8 cellular contexts compared by ENCODE assay signal in the genomic region with DNA sequence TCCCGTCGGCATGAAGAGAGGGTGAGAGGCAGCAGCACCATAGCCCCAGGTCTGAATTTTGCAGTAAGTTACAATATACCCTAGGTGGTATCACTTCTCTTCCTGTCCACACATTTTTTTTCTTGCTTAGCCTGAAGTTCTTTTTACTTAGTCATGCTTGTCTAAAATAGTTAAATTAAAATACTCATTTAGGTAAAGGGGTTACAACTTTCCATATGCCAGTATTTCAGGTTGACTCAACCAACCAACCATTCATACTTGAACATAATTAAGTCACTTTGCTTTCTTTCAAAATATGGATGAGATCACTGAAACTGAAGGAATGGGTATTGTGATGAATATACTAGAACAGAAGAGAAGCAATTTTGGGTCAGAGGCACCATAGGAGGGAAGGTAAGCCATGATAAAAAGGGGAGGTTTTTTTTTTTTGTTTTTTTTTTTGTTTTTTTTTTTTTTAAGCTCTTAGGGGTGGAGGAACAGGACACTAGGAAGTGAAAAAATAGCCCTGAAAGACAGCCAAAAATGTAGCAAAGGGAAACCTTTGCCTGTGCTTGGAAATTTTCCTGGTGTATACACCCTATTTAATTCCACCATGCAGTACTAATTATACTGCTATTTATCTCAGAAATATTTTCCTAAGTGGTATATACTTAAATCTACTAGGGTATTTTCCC. TPM values are rescaled to one million over a fixed set of nuclear protein-coding genes. Genes with fewer than 3 reads are reported as not detected.
A peak's percentile ranks its signal among the peaks of the same experiment; 100 is the strongest.
DNase-seq lines count a peak whose midpoint lies in the region; ATAC-seq, FAIRE-seq and TF ChIP-seq lines count a peak whose summit lies in the region.

No MANE protein-coding gene starts in this region.

- no peak for ATAC-seq in CD4-positive, alpha-beta T cell (ENCODE audit: poor library complexity)
- ATAC-seq in HG03097 (IDR thresholded peaks at IDR 0.05; ENCODE audit: low FRiP score, unreplicated experiment) (peak; percentile 73), HG03280 (IDR thresholded peaks at IDR 0.05; ENCODE audit: unreplicated experiment) (no peak)

- no peaks in the 10 kb centered on the region for H3K9me3 ChIP-seq in CD4-positive, alpha-beta T cell (ENCODE audit: control insufficient read depth, low read length)

- intact Hi-C loops in CD4-positive, alpha-beta T cell (cut with DNase I, micrococcal nuclease), result no loop called here

- peaks cover 74% of the 10 kb centered on the region for H3K4me1 Mint-ChIP-seq in CD4-positive, alpha-beta T cell (ENCODE audit: low read depth)

- H3K27me3 ChIP-seq in CD4-positive, alpha-beta T cell (ENCODE audit: control insufficient read depth, insufficient read depth, low read length), result no peaks in the 10 kb centered on the region

- H3K9me3 Mint-ChIP-seq in CD4-positive, alpha-beta T cell, result no peaks in the 10 kb centered on the region

- DNase-seq in CD4-positive, alpha-beta T cell, result no peak
- DNase-seq in GM19239 (ENCODE audit: insufficient read length, low spot score), result peak; percentile 1
- DNase-seq in astrocyte of the spinal cord (ENCODE audit: low read depth, low spot score), result peak; percentile 45
- DNase-seq in stimulated activated naive CD4-positive, alpha-beta T cell (lab: John Stamatoyannopoulos, UW), result no peak
- DNase-seq in NCI-H526 (lab: John Stamatoyannopoulos, UW), result no peak
- DNase-seq in HK-2 (ENCODE audit: unreplicated experiment), result no peak

- FAIRE-seq in GM19239 (lab: Jason Lieb, UNC), result peak; percentile 52

- no peak for TF ChIP-seq CTCF in CD4-positive, alpha-beta T cell (IDR thresholded peaks at IDR 0.05)
- TF ChIP-seq CTCF in astrocyte of the spinal cord (IDR thresholded peaks at IDR 0.05; ENCODE audit: low read depth, low read length), result no peak

- no peaks in the 10 kb centered on the region for H3K27me3 Mint-ChIP-seq in CD4-positive, alpha-beta T cell

- POLR2A ChIA-PET in CD4-positive, alpha-beta T cell (lab: Charles Lee), result no interaction called here

- H3K4me3 ChIP-seq in astrocyte of the spinal cord (ENCODE audit: low read depth, low read length), result no peak overlapping the region

- CTCF ChIA-PET in CD4-positive, alpha-beta T cell (lab: Charles Lee), result no interaction called here

- H3K36me3 Mint-ChIP-seq in CD4-positive, alpha-beta T cell (ENCODE audit: low read depth), result peaks cover 39% of the 10 kb centered on the region

- in situ Hi-C loops in astrocyte of the spinal cord (cut with HindIII; ENCODE audit: low sequenced_read_pairs), result no loop called here

- no peak overlapping the region for H3K27ac ChIP-seq in CD4-positive, alpha-beta T cell (ENCODE audit: low read depth, low read length)

- H3K27ac Mint-ChIP-seq in CD4-positive, alpha-beta T cell, result peak overlapping the region; percentile 48

- H3K4me3 Mint-ChIP-seq in CD4-positive, alpha-beta T cell, result no peak overlapping the region

RNA-seq across cellular contexts. Expression of gene RPS6KA3, which starts 41.8 kb away (rescaled TPM):
- total RNA-seq in CD4-positive, alpha-beta T cell, result 10 to 100 TPM; 39.6 to 39.7 TPM

Comparison
In these comparisons a context has a peak if more than half of its experiments do, and no peak if none do; other contexts are left out.
1. DNase-seq: peak in GM19239 (single experiment) and astrocyte of the spinal cord (single experiment); none in CD4-positive, alpha-beta T cell (0 of 10), stimulated activated naive CD4-positive, alpha-beta T cell (0 of 6), NCI-H526 (0 of 2) and HK-2 (single experiment).